Comparison of ENCODE assay signal across 10 cellular contexts in genomic region chr18:48943333-48943732, GRCh38. TPM values are rescaled to one million over a fixed set of nuclear protein-coding genes. Genes with fewer than 3 reads are reported as not detected.
DNase-seq lines count a peak whose midpoint lies in the region; ATAC-seq, FAIRE-seq and TF ChIP-seq lines count a peak whose summit lies in the region.
"Had no signal": no experiment of that assay in that cellular context is flagged by ENCODE, and none has a peak within 500 bp of the region (broad histone marks: within the 10 kb centered on the region; RNA-seq: fewer than 3 reads in every experiment).

No MANE protein-coding gene starts in this region.

- peaks cover 72% of the 10 kb centered on the region for H4K20me1 ChIP-seq in HepG2 (ENCODE audit: insufficient read depth, low read length)

- POLR2A ChIA-PET in HepG2 (lab: Yijun Ruan, JAX), result no interaction called here
- POLR2A ChIA-PET in activated CD8-positive, alpha-beta T cell treated with anti-CD3 and anti-CD28 coated beads for 36 hours (lab: Charles Lee), result interaction anchor here (0.6 kb wide), 1 partner anchor 9 kb away, joined by 3 read pairs; no protein-coding TSS in a partner anchor

- no peak overlapping the region for H2AFZ ChIP-seq in HepG2 (ENCODE audit: low read length)

- TF ChIP-seq RAD21 in HepG2 (CRISPR knock-in tag; IDR thresholded peaks at IDR 0.05), result no peak

- no peaks in the 10 kb centered on the region for H3K9me3 Mint-ChIP-seq in activated CD4-positive, alpha-beta T cell treated with anti-CD3 and anti-CD28 coated beads, Interleukin-2, amount 10 ng/mL, durations not matched to agents 24 days and 14 days
- no peaks in the 10 kb centered on the region for H3K9me3 Mint-ChIP-seq in activated CD8-positive, alpha-beta T cell treated with anti-CD3 and anti-CD28 coated beads for 36 hours

- H3K9ac ChIP-seq in adipocyte (ENCODE audit: low read length) (peak overlapping the region; percentile 12), HepG2 (ENCODE audit: insufficient read depth, low read depth, low read length) (peak overlapping the region; percentile 43)

- peak overlapping the region; percentile 7 for H3K4me3 Mint-ChIP-seq in activated CD4-positive, alpha-beta T cell treated with anti-CD3 and anti-CD28 coated beads, Interleukin-2, amount 10 ng/mL, durations not matched to agents 24 days and 14 days
- no peak overlapping the region for H3K4me3 Mint-ChIP-seq in activated CD8-positive, alpha-beta T cell treated with anti-CD3 and anti-CD28 coated beads for 36 hours

- CTCF ChIA-PET in HepG2 (lab: Yijun Ruan, JAX; ENCODE audit: low intra/inter-chr PET ratio, low total read pairs), result no interaction called here
- CTCF ChIA-PET in activated CD8-positive, alpha-beta T cell treated with anti-CD3 and anti-CD28 coated beads for 36 hours (lab: Charles Lee), result no interaction called here

- H3K36me3 ChIP-seq in adipocyte (ENCODE audit: control insufficient read depth, insufficient read depth, low read length, severe bottlenecking) (peaks cover 33% of the 10 kb centered on the region), HepG2 (replicated peaks in 1 of 2; ENCODE audit: control insufficient read depth in 1 of 2, insufficient read depth in 2 of 2, low read length in 2 of 2) (peaks cover 9 to 32% of the 10 kb centered on the region in 2 experiments), stomach (peaks cover 8 to 36% (median 15%) of the 10 kb centered on the region in 4 donors)

- H3K27me3 ChIP-seq in adipocyte (replicated peaks; ENCODE audit: control insufficient read depth, insufficient read depth, low read length), result no peaks in the 10 kb centered on the region
- no peaks in the 10 kb centered on the region for H3K27me3 ChIP-seq in HepG2 (ENCODE audit: control insufficient read depth in 1 of 2, insufficient read depth in 2 of 2, low read length in 2 of 2)
- H3K27me3 ChIP-seq in stomach, result no peaks in the 10 kb centered on the region

- H3K4me1 ChIP-seq in adipocyte (ENCODE audit: control insufficient read depth, insufficient read depth, low read length), result peaks cover 81% of the 10 kb centered on the region
- H3K4me1 ChIP-seq in HepG2 (ENCODE audit: insufficient read depth, low read length), result peaks cover 93% of the 10 kb centered on the region
- H3K4me1 ChIP-seq in stomach, result peaks cover 94 to 100% (median 97%) of the 10 kb centered on the region in 4 donors

- no peak for FAIRE-seq in HepG2 (lab: Jason Lieb, UNC)

- TF ChIP-seq EP300 in HepG2 (IDR thresholded peaks at IDR 0.05; ENCODE audit: low read depth in 2 of 2, low read length in 2 of 2), result no peak
- no peak for TF ChIP-seq EP300 in HepG2 (CRISPR knock-in tag; IDR thresholded peaks at IDR 0.05; ENCODE audit: borderline replicate concordance)
- TF ChIP-seq EP300 in stomach (IDR thresholded peaks at IDR 0.05), result no peak

- peak overlapping the region; percentile 74 for H3K27ac ChIP-seq in HepG2 (ENCODE audit: extremely low read length, insufficient read depth, low read length)
- H3K27ac ChIP-seq in stomach, result peak overlapping the region; percentile 3 to 100 (median 97)
- H3K27ac ChIP-seq: C4-2B had no signal

- H3K4me1 Mint-ChIP-seq in activated CD4-positive, alpha-beta T cell treated with anti-CD3 and anti-CD28 coated beads, Interleukin-2, amount 10 ng/mL, durations not matched to agents 24 days and 14 days, result peaks cover 91% of the 10 kb centered on the region
- H3K4me1 Mint-ChIP-seq in activated CD8-positive, alpha-beta T cell treated with anti-CD3 and anti-CD28 coated beads for 36 hours (ENCODE audit: low read depth), result peaks cover 94% of the 10 kb centered on the region

- H3K27ac Mint-ChIP-seq in activated CD4-positive, alpha-beta T cell treated with anti-CD3 and anti-CD28 coated beads, Interleukin-2, amount 10 ng/mL, durations not matched to agents 24 days and 14 days, result no peak overlapping the region
- H3K27ac Mint-ChIP-seq in activated CD8-positive, alpha-beta T cell treated with anti-CD3 and anti-CD28 coated beads for 36 hours, result no peak overlapping the region

- BruUV-seq in HepG2 (replicated peaks; lab: Mats Ljungman, UMichigan), result no TSS peak

- H3K27me3 Mint-ChIP-seq in activated CD4-positive, alpha-beta T cell treated with anti-CD3 and anti-CD28 coated beads, Interleukin-2, amount 10 ng/mL, durations not matched to agents 24 days and 14 days, result no peaks in the 10 kb centered on the region
- H3K27me3 Mint-ChIP-seq in activated CD8-positive, alpha-beta T cell treated with anti-CD3 and anti-CD28 coated beads for 36 hours, result no peaks in the 10 kb centered on the region

- no peak for TF ChIP-seq POLR2A in HepG2 (IDR thresholded peaks at IDR 0.05; ENCODE audit: insufficient read depth in 1 of 2, low read depth in 2 of 2, low read length in 2 of 2)
- TF ChIP-seq POLR2A in stomach (IDR thresholded peaks at IDR 0.05), result no peak

- TF ChIP-seq CTCF in HepG2 (CRISPR knock-in tag; IDR thresholded peaks at IDR 0.05), result no peak
- no peak for TF ChIP-seq CTCF in stomach (IDR thresholded peaks at IDR 0.05)
- no peak for TF ChIP-seq CTCF in activated CD8-positive, alpha-beta T cell treated with anti-CD3 and anti-CD28 coated beads for 36 hours (IDR thresholded peaks at IDR 0.05)

- intact Hi-C loops in activated CD4-positive, alpha-beta T cell treated with anti-CD3 and anti-CD28 coated beads, Interleukin-2, amount 10 ng/mL, durations not matched to agents 24 days and 14 days (cut with micrococcal nuclease), result loop anchor here (10.0 kb wide), 1 partner anchor 541 kb away; the partner anchor contains the start of gene C18orf32
- intact Hi-C loops in HepG2 (cut with micrococcal nuclease; ENCODE audit: unreplicated experiment), result loop anchor here (5.0 to 10.0 kb wide), 2 partner anchors 39 to 291 kb away; no protein-coding TSS in a partner anchor
- intact Hi-C loops in stomach (cut with DNase I; ENCODE audit: low total_unique reads), result no loop called here
- intact Hi-C loops in activated CD8-positive, alpha-beta T cell treated with anti-CD3 and anti-CD28 coated beads for 36 hours (cut with micrococcal nuclease), result loop anchor here (10.0 kb wide), 2 partner anchors 109 to 231 kb away; no protein-coding TSS in a partner anchor

- peaks cover 78% of the 10 kb centered on the region for H3K36me3 Mint-ChIP-seq in activated CD4-positive, alpha-beta T cell treated with anti-CD3 and anti-CD28 coated beads, Interleukin-2, amount 10 ng/mL, durations not matched to agents 24 days and 14 days (ENCODE audit: low read depth)
- H3K36me3 Mint-ChIP-seq in activated CD8-positive, alpha-beta T cell treated with anti-CD3 and anti-CD28 coated beads for 36 hours (ENCODE audit: low read depth), result peaks cover 79% of the 10 kb centered on the region

- H3K9me3 ChIP-seq in adipocyte (ENCODE audit: control insufficient read depth, low read length) (no peaks in the 10 kb centered on the region), HepG2 (ENCODE audit: low read length) (no peaks in the 10 kb centered on the region), stomach (no peaks in the 10 kb centered on the region)

- DNase-seq in activated CD4-positive, alpha-beta T cell treated with anti-CD3 and anti-CD28 coated beads, Interleukin-2, amount 10 ng/mL, durations not matched to agents 24 days and 14 days, result no peak
- no peak for DNase-seq in activated CD4-positive, alpha-beta T cell treated with anti-CD3 and anti-CD28 coated beads, Interleukin-2, amount 50 U/mL, for 48 hours
- DNase-seq in adipocyte (ENCODE audit: low read depth) (no peak), HepG2 (ENCODE audit: low spot score) (no peak), stomach (no peak)
- no peak for DNase-seq in activated CD8-positive, alpha-beta T cell treated with anti-CD3 and anti-CD28 coated beads for 36 hours
- no peak for DNase-seq in effector CD4-positive, alpha-beta T cell
- no peak for DNase-seq in activated effector memory CD4-positive, alpha-beta T cell treated with Interleukin-2 at 50 U/mL for 16 hours
- DNase-seq: activated gamma-delta T cell had no signal

- H3K79me2 ChIP-seq in HepG2 (ENCODE audit: insufficient read depth, low read length), result peaks cover 99% of the 10 kb centered on the region

- 45% methylated on average over 7 of the region's 7 CpGs for WGBS in HepG2 (ENCODE audit: low lambda C conversion rate)
- 74 to 83% (median 75%) methylated on average over 7 of the region's 7 CpGs for WGBS in stomach, 5 donors

- H3K4me2 ChIP-seq in HepG2 (ENCODE audit: low read depth, low read length), result peak overlapping the region; percentile 99

- ATAC-seq in HepG2, result no peak; the same call in 2 of the 3 replicates
- ATAC-seq in activated CD8-positive, alpha-beta T cell treated with anti-CD3 and anti-CD28 coated beads for 36 hours, result no peak

- in situ Hi-C loops in HepG2 (cut with HindIII; ENCODE audit: extremely low pct_ligation_motif_present, low pct_unique_long_range_greater_than_20kb), result no loop called here

- peak overlapping the region; percentile 12 for H3K4me3 ChIP-seq in adipocyte (ENCODE audit: low read length)
- peak overlapping the region; percentile 28 to 53 (median 32); a peak in 5 of 6 replicates for H3K4me3 ChIP-seq in HepG2 (replicated peaks in 1 of 3; ENCODE audit: insufficient read depth in 1 of 3, low read depth in 2 of 3, low read length in 3 of 3)
- H3K4me3 ChIP-seq in stomach, result peak overlapping the region in 2 of 4 donors; percentile 11 to 15

RNA-seq across cellular contexts. Expression of gene SMAD7, which starts 7.4 kb away (rescaled TPM):
- total RNA-seq in activated CD4-positive, alpha-beta T cell treated with anti-CD3 and anti-CD28 coated beads, Interleukin-2, amount 10 ng/mL, durations not matched to agents 24 days and 14 days, result 21.8 and 22.4 TPM in 2 replicates
- total RNA-seq in HepG2 (2016; rRNA removed; fragmentation: Illumina TruSeq; extraction: Trizol) (18.7 and 24.7 TPM in 2 replicates), stomach (100 to 1,000 TPM in 1 of 5 donors, 10 to 100 TPM in 3, 1 to 10 TPM in 1; 7.0 to 123 (median 29.3) TPM)
- total RNA-seq in HepG2 (2016; cell fraction: cytosol; rRNA removed; fragmentation: Illumina TruSeq; extraction: Trizol; ENCODE audit: low read depth), result 3.3 TPM in 2 replicates
- total RNA-seq in HepG2 (2016; cell fraction: insoluble cytoplasmic fraction; rRNA removed; fragmentation: Illumina TruSeq; extraction: Trizol), result 17.7 and 26.0 TPM in 2 replicates
- 12.5 and 14.2 TPM in 2 replicates for total RNA-seq in HepG2 (2016; cell fraction: membrane; rRNA removed; fragmentation: Illumina TruSeq; extraction: Trizol)
- total RNA-seq in HepG2 (2016; cell fraction: nucleus; rRNA removed; fragmentation: Illumina TruSeq; extraction: Trizol), result 22.7 and 23.8 TPM in 2 replicates
- polyA plus RNA-seq in HepG2 (2011; rRNA removed) (15.8 and 17.4 TPM in 2 replicates), stomach (10 to 100 TPM in 1 of 3 donors, 1 to 10 TPM in 2; 4.5 to 10.1 (median 9.9) TPM)
- polyA plus RNA-seq in HepG2 (2011; cell fraction: cytosol; rRNA removed), result 15.1 and 16.9 TPM in 2 replicates
- 16.5 and 25.6 TPM in 2 replicates for polyA plus RNA-seq in HepG2 (2011; cell fraction: nucleus; rRNA removed)
- polyA plus RNA-seq in HepG2 (2012), result 5.6 and 8.5 TPM in 2 replicates
- polyA plus RNA-seq in HepG2 (2016; cell fraction: cytosol; fragmentation: Illumina TruSeq; extraction: Trizol; ENCODE audit: low read depth), result 1.4 and 2.1 TPM in 2 replicates
- 15.7 and 17.1 TPM in 2 replicates for polyA plus RNA-seq in HepG2 (2016; cell fraction: insoluble cytoplasmic fraction; fragmentation: Illumina TruSeq; extraction: Trizol; ENCODE audit: low read depth)
- polyA plus RNA-seq in HepG2 (2016; cell fraction: membrane; fragmentation: Illumina TruSeq; extraction: Trizol; ENCODE audit: low read depth), result 4.9 TPM in 2 replicates
- polyA plus RNA-seq in HepG2 (2016; cell fraction: nucleus; fragmentation: Illumina TruSeq; extraction: Trizol; ENCODE audit: insufficient read depth, low read depth), result 40.0 and 43.9 TPM in 2 replicates
- polyA minus RNA-seq in HepG2 (2011; rRNA and poly(A)+ RNA removed; ENCODE audit: low replicate concordance), result 38.7 and 47.8 TPM in 2 replicates
- 11.5 and 17.8 TPM in 2 replicates for polyA minus RNA-seq in HepG2 (2011; cell fraction: cytosol; rRNA and poly(A)+ RNA removed)
- polyA minus RNA-seq in HepG2 (2011; cell fraction: nucleus; rRNA and poly(A)+ RNA removed), result 14.8 and 26.3 TPM in 2 replicates
- 10 to 100 TPM; 17.4 to 18.1 TPM for total RNA-seq in activated CD8-positive, alpha-beta T cell treated with anti-CD3 and anti-CD28 coated beads for 36 hours
